Comparison of ENCODE assay signal across 8 cellular contexts in genomic region chr19:14440049-14440448, GRCh38. TPM values are rescaled to one million over a fixed set of nuclear protein-coding genes. Genes with fewer than 3 reads are reported as not detected.
DNase-seq lines count a peak whose midpoint lies in the region; ATAC-seq and TF ChIP-seq lines count a peak whose summit lies in the region.

No MANE protein-coding gene starts in this region.

- H3K9me3 ChIP-seq in DND-41 (ENCODE audit: insufficient read depth, low read length, severe bottlenecking) (no peaks in the 10 kb centered on the region), OCI-LY1 (ENCODE audit: low read length) (no peaks in the 10 kb centered on the region)

- peak overlapping the region; percentile 80 for H3K4me2 ChIP-seq in DND-41 (ENCODE audit: insufficient read depth, low read length)
- H3K4me2 ChIP-seq in OCI-LY1 (ENCODE audit: low read length), result peak overlapping the region; percentile 87

- H3K4me3 ChIP-seq in DND-41 (ENCODE audit: low read depth in 1 of 2, low read length in 2 of 2) (peak overlapping the region; percentile 29 to 65), OCI-LY1 (ENCODE audit: low read depth, low read length, poor library complexity, severe bottlenecking) (peak overlapping the region; percentile 60)

- H3F3A ChIP-seq in OCI-LY1 (ENCODE audit: insufficient read depth, low read length), result no peaks in the 10 kb centered on the region

- H3K36me3 ChIP-seq in DND-41 (ENCODE audit: insufficient read depth, low read length) (peaks cover 54% of the 10 kb centered on the region), OCI-LY1 (ENCODE audit: insufficient read depth, low read length) (peaks cover 50% of the 10 kb centered on the region)

- peak; percentile 92 for DNase-seq in DND-41
- peak; percentile 75 for DNase-seq in activated effector memory CD4-positive, alpha-beta T cell treated with Interleukin-2 at 50 U/mL for 16 hours
- DNase-seq in left colon, result peak; percentile 76 to 80
- DNase-seq in stimulated activated CD8-positive, alpha-beta memory T cell treated with anti-CD3 and anti-CD28 coated beads, Interleukin-12 subunit alpha, Interleukin-12 subunit beta, amount 100 ng/mL, for 24 hours (ENCODE audit: extremely low read depth), result peak; percentile 52
- DNase-seq in SHP77 (lab: John Stamatoyannopoulos, UW), result no peak
- DNase-seq in COLO829 (ENCODE audit: low spot score), result no peak

- peaks cover 14% of the 10 kb centered on the region for H4K20me1 ChIP-seq in DND-41 (ENCODE audit: insufficient read depth, low read length)
- H4K20me1 ChIP-seq in OCI-LY1 (ENCODE audit: insufficient read depth, low read length), result no peaks in the 10 kb centered on the region

- peak; percentile 100 for ATAC-seq in DND-41 (ENCODE audit: insufficient read depth, low read depth)
- ATAC-seq in GM21786 (IDR thresholded peaks at IDR 0.05; ENCODE audit: unreplicated experiment), result peak; percentile 62
- peak; percentile 75 for ATAC-seq in left colon

- TF ChIP-seq CTCF in DND-41 (IDR thresholded peaks at IDR 0.05; ENCODE audit: borderline replicate concordance, extremely low read depth, low read length, poor library complexity, severe bottlenecking), result no peak
- no peak for TF ChIP-seq CTCF in OCI-LY1 (IDR thresholded peaks at IDR 0.05; ENCODE audit: low read length)

- peak overlapping the region; percentile 62 for H3K9ac ChIP-seq in DND-41 (ENCODE audit: low read depth, low read length)
- peak overlapping the region; percentile 70 for H3K9ac ChIP-seq in OCI-LY1 (ENCODE audit: low read length)

- peak overlapping the region; percentile 64 for H2AFZ ChIP-seq in DND-41 (ENCODE audit: low read depth, low read length)
- no peak overlapping the region for H2AFZ ChIP-seq in OCI-LY1 (ENCODE audit: low read length)

- peaks cover 76% of the 10 kb centered on the region for H3K79me2 ChIP-seq in DND-41 (ENCODE audit: insufficient read depth, low read length)
- peaks cover 4% of the 10 kb centered on the region for H3K79me2 ChIP-seq in OCI-LY1 (ENCODE audit: insufficient read depth, low read length)

- H3K27ac ChIP-seq in DND-41 (ENCODE audit: low read length) (peak overlapping the region; percentile 82), OCI-LY1 (ENCODE audit: low read depth, low read length, poor library complexity, severe bottlenecking) (peak overlapping the region; percentile 64)

- H3K27me3 ChIP-seq in DND-41 (ENCODE audit: insufficient read depth, low read length, poor library complexity) (no peaks in the 10 kb centered on the region), OCI-LY1 (ENCODE audit: insufficient read depth, low read length) (no peaks in the 10 kb centered on the region)

- intact Hi-C loops in left colon (cut with DNase I, micrococcal nuclease), result no loop called here

- H3K4me1 ChIP-seq in DND-41 (ENCODE audit: insufficient read depth, low read length), result peaks cover 30% of the 10 kb centered on the region
- peaks cover 34% of the 10 kb centered on the region for H3K4me1 ChIP-seq in OCI-LY1 (ENCODE audit: insufficient read depth, low read length, severe bottlenecking)

- no peaks in the 10 kb centered on the region for H3K9me2 ChIP-seq in OCI-LY1 (ENCODE audit: low read depth, low read length)

RNA-seq across cellular contexts. Expression of gene PKN1, which starts 6.9 kb away (rescaled TPM):
- total RNA-seq in left colon, result 10 to 100 TPM; 29.3 to 49.6 TPM

RNA-seq across cellular contexts. Expression of gene DDX39A, which starts 20.9 kb away (rescaled TPM):
- total RNA-seq in left colon, result 10 to 100 TPM; 55.3 to 85.8 TPM

RNA-seq across cellular contexts. Expression of gene PTGER1, which starts 35.1 kb away (rescaled TPM):
- under 1 TPM; 0.52 to 0.84 TPM for total RNA-seq in left colon

RNA-seq across cellular contexts. Expression of gene GIPC1, which starts 55.9 kb away (rescaled TPM):
- 100 to 1,000 TPM; 310 to 395 TPM for total RNA-seq in left colon

RNA-seq across cellular contexts. Expression of gene ADGRE5, which starts 58.8 kb away (rescaled TPM):
- 100 to 1,000 TPM; 147 to 173 TPM for total RNA-seq in left colon

Comparison
In these comparisons a context has a peak if more than half of its experiments do, and no peak if none do; other contexts are left out.
1. DNase-seq: peak in DND-41 (single experiment), activated effector memory CD4-positive, alpha-beta T cell treated with Interleukin-2 at 50 U/mL for 16 hours (single experiment), left colon (2 of 2) and stimulated activated CD8-positive, alpha-beta memory T cell treated with anti-CD3 and anti-CD28 coated beads, Interleukin-12 subunit alpha, Interleukin-12 subunit beta, amount 100 ng/mL, for 24 hours (single experiment); none in SHP77 (0 of 2) and COLO829 (single experiment).
2. Peak in every context shown above with its lines, with median percentiles within 50 percentile points of each other: ATAC-seq.